Comparison of ENCODE assay signal across 8 cellular contexts in the genomic region with DNA sequence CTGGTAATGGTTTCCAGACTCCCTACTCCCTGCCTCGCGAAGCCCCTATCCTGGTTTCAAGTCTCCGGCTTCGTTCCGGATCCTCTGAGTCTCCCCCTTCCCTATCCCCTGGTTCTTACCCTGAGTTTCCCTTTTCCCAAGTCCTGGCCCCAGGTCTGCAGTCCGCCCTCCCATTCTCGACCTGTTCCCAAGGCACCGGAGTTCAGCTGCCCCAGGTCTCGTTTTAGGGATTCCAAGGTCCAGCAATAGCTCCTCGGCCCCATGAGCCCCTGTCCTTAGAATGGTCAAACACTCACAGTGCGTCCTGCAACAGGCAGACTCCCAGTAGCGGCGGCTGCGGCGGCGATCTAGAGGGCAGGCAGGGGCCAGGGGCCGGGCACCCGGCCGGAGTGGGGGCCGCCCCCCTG. TPM values are rescaled to one million over a fixed set of nuclear protein-coding genes. Genes with fewer than 3 reads are reported as not detected.
DNase-seq lines count a peak whose midpoint lies in the region; ATAC-seq and TF ChIP-seq lines count a peak whose summit lies in the region.

No MANE protein-coding gene starts in this region.

- peak overlapping the region; percentile 66 for H3K4me3 Mint-ChIP-seq in T-helper 17 cell

- H3K4me3 ChIP-seq in GM12875 (ENCODE audit: low read depth, low read length) (peak overlapping the region; percentile 70), cardiac muscle cell (peak overlapping the region; percentile 46)

- H3K9me3 ChIP-seq in T-helper 17 cell (ENCODE audit: control insufficient read depth, low read length, poor library complexity, severe bottlenecking) = no peaks in the 10 kb centered on the region
- no peaks in the 10 kb centered on the region for H3K9me3 ChIP-seq in cardiac muscle cell (ENCODE audit: low read depth)

- peaks cover 26% of the 10 kb centered on the region for H3K27me3 Mint-ChIP-seq in T-helper 17 cell

- peaks cover 28% of the 10 kb centered on the region for H3K4me1 Mint-ChIP-seq in T-helper 17 cell

- H3K4me1 ChIP-seq in cardiac muscle cell (ENCODE audit: low read depth) = peaks cover 21% of the 10 kb centered on the region

- no peak overlapping the region for H3K27ac Mint-ChIP-seq in T-helper 17 cell

- TF ChIP-seq CTCF in GM12875 (IDR thresholded peaks at IDR 0.05; ENCODE audit: borderline replicate concordance, insufficient read depth, low read depth, low read length) = no peak
- TF ChIP-seq CTCF in cardiac muscle cell (IDR thresholded peaks at IDR 0.05; ENCODE audit: low read depth, low read length) = no peak

- no peak for ATAC-seq in T-helper 17 cell
- no peak for ATAC-seq in GM21825 (IDR thresholded peaks at IDR 0.05; ENCODE audit: unreplicated experiment)

- H3K27me3 ChIP-seq in cardiac muscle cell = peaks cover 34% of the 10 kb centered on the region

- no peaks in the 10 kb centered on the region for H3K36me3 ChIP-seq in cardiac muscle cell

- peaks cover 4% of the 10 kb centered on the region for H3K36me3 Mint-ChIP-seq in T-helper 17 cell (ENCODE audit: low read depth)

- no peak overlapping the region for H3K27ac ChIP-seq in cardiac muscle cell

- no peak for DNase-seq in T-helper 17 cell
- DNase-seq in cardiac muscle cell (ENCODE audit: low read depth in 1 of 2, low spot score in 1 of 2) = no peak
- peak; percentile 68 for DNase-seq in retina
- no peak for DNase-seq in NOMO-1 treated with dmso at 0.1 percent for 144 hours (lab: John Stamatoyannopoulos, UW; ENCODE audit: unreplicated experiment)
- DNase-seq in RPMI8226 = no peak
- DNase-seq in amygdala (lab: John Stamatoyannopoulos, UW) = no peak

RNA-seq across cellular contexts. Expression of a gene that starts 0.3 kb away (rescaled TPM):
- not detected for total RNA-seq in T-helper 17 cell
- total RNA-seq in cardiac muscle cell = 5.5 and 14.3 TPM in 2 replicates
- polyA plus RNA-seq in cardiac muscle cell = 7.9 and 19.2 TPM in 2 replicates

RNA-seq across cellular contexts. Expression of a gene that starts 4.3 kb away (rescaled TPM):
- total RNA-seq in T-helper 17 cell (10 to 100 TPM; 42.8 to 44.6 TPM), cardiac muscle cell (51.4 and 75.6 TPM in 2 replicates)
- polyA plus RNA-seq in cardiac muscle cell = 42.1 and 62.1 TPM in 2 replicates

RNA-seq across cellular contexts. Expression of a gene that starts 14.9 kb away (rescaled TPM):
- total RNA-seq in T-helper 17 cell (not detected), cardiac muscle cell (0.18 TPM in 1 of 2 replicates, not detected in the other)
- polyA plus RNA-seq in cardiac muscle cell = 0.10 and 0.82 TPM in 2 replicates
